In genomic region chrX:30620125-30620524, GRCh38 we compare ENCODE assay signal across 25 cellular contexts. TPM values are rescaled to one million over a fixed set of nuclear protein-coding genes. Genes with fewer than 3 reads are reported as not detected.
DNase-seq lines count a peak whose midpoint lies in the region; ATAC-seq, FAIRE-seq and TF ChIP-seq lines count a peak whose summit lies in the region.
"Had no signal": no experiment of that assay in that cellular context is flagged by ENCODE, and none has a peak within 500 bp of the region (broad histone marks: within the 10 kb centered on the region; RNA-seq: fewer than 3 reads in every experiment).

No MANE protein-coding gene starts in this region.

- H3K9me3 Mint-ChIP-seq in naive thymus-derived CD8-positive, alpha-beta T cell, result peaks cover 0 to 53% (median 8%) of the 10 kb centered on the region in 9 donors
- H3K9me3 Mint-ChIP-seq: CD4-positive, alpha-beta T cell had no signal

- H3K4me1 ChIP-seq in right lobe of liver (no peaks in the 10 kb centered on the region), HepG2 (ENCODE audit: insufficient read depth, low read length) (peaks cover 9% of the 10 kb centered on the region)
- H3K4me1 ChIP-seq: BE2C, SJSA1 had no signal

- ATAC-seq in right lobe of liver (peak; percentile 49 to 74 (median 67)), HepG2 (no peak), sciatic nerve (peak; percentile 72), HG03442 (IDR thresholded peaks at IDR 0.05; ENCODE audit: unreplicated experiment) (no peak)
- ATAC-seq in naive thymus-derived CD8-positive, alpha-beta T cell, result no peak
- ATAC-seq: Panc1 had no signal

- no peaks in the 10 kb centered on the region for H3K4me1 Mint-ChIP-seq in naive thymus-derived CD8-positive, alpha-beta T cell

- DNase-seq in right lobe of liver (peak in 1 of 3 donors; percentile 53), HepG2 (ENCODE audit: low spot score) (no peak), fibroblast of gingiva (ENCODE audit: low read depth) (peak; percentile 34), sciatic nerve (ENCODE audit: low spot score) (no peak), SHP77 treated with DMSO at 0.1 percent for 48 hours (lab: John Stamatoyannopoulos, UW) (no peak)
- DNase-seq in naive thymus-derived CD8-positive, alpha-beta T cell, result no peak
- DNase-seq: BE2C; CD4-positive, alpha-beta T cell; COR-L47; DMS79; H9; HFFc6; KG1; NCI-H1105; NCI-H146; NCI-H2029 treated with DMSO at 0.1 percent for 48 hours; NCI-H226; NCI-H510A treated with DMSO at 0.1 percent for 48 hours; NCI-H774; NK-92 treated with Interleukin-12 subunit alpha and Interleukin-12 subunit beta, amount 100 ng/mL, for 24 hours had no signal

- no peaks in the 10 kb centered on the region for H4K20me1 ChIP-seq in HepG2 (ENCODE audit: insufficient read depth, low read length)

- H3K4me2 ChIP-seq in HepG2 (ENCODE audit: low read depth, low read length), result no peak overlapping the region

- peaks cover 0 to 24% (median 4%) of the 10 kb centered on the region in 3 donors for H3K36me3 Mint-ChIP-seq in naive thymus-derived CD8-positive, alpha-beta T cell

- H3K9ac ChIP-seq in HepG2 (ENCODE audit: insufficient read depth, low read depth, low read length), result no peak overlapping the region

- FAIRE-seq in HepG2 (lab: Jason Lieb, UNC), result no peak
- FAIRE-seq: A204.1 had no signal

- TF ChIP-seq EP300 in HepG2 (IDR thresholded peaks at IDR 0.05; ENCODE audit: low read depth in 2 of 2, low read length in 2 of 2) (no peak), HepG2 (CRISPR knock-in tag; IDR thresholded peaks at IDR 0.05; ENCODE audit: borderline replicate concordance) (no peak)

- TF ChIP-seq CTCF in right lobe of liver (IDR thresholded peaks at IDR 0.05) (no peak), HepG2 (CRISPR knock-in tag; IDR thresholded peaks at IDR 0.05) (no peak)

- H3K79me2 ChIP-seq in HepG2 (ENCODE audit: insufficient read depth, low read length), result no peaks in the 10 kb centered on the region

- H3K27ac ChIP-seq in right lobe of liver (peak overlapping the region; percentile 3 to 75 (median 34)), HepG2 (ENCODE audit: extremely low read length, insufficient read depth, low read length) (no peak overlapping the region)
- H3K27ac ChIP-seq: SJSA1 had no signal

- no peak overlapping the region for H3K4me3 Mint-ChIP-seq in naive thymus-derived CD8-positive, alpha-beta T cell
- H3K4me3 Mint-ChIP-seq: CD4-positive, alpha-beta T cell; H9; HFFc6 had no signal

- TF ChIP-seq POLR2A in right lobe of liver (IDR thresholded peaks at IDR 0.05) (no peak), HepG2 (IDR thresholded peaks at IDR 0.05; ENCODE audit: insufficient read depth in 1 of 2, low read depth in 2 of 2, low read length in 2 of 2) (no peak)

- intact Hi-C loops in right lobe of liver (cut with DNase I), result no loop called here
- intact Hi-C loops in HepG2 (cut with micrococcal nuclease; ENCODE audit: unreplicated experiment), result no loop called here
- intact Hi-C loops in sciatic nerve (cut with DNase I), result no loop called here

- WGBS in right lobe of liver (ENCODE audit: insufficient coverage, low coverage, low lambda C conversion rate, missing lambda C conversion rate), result 48% methylated on average over 3 of the region's 3 CpGs
- 100% methylated on average over 1 of the region's 3 CpGs for WGBS in HepG2 (ENCODE audit: low lambda C conversion rate)

- H3K27ac Mint-ChIP-seq in naive thymus-derived CD8-positive, alpha-beta T cell, result no peak overlapping the region
- H3K27ac Mint-ChIP-seq: CD4-positive, alpha-beta T cell; H9; HFFc6 had no signal

- H3K36me3 ChIP-seq in right lobe of liver (no peaks in the 10 kb centered on the region), HepG2 (replicated peaks in 1 of 2; ENCODE audit: control insufficient read depth in 1 of 2, insufficient read depth in 2 of 2, low read length in 2 of 2) (no peaks in the 10 kb centered on the region)
- H3K36me3 ChIP-seq: BE2C, SJSA1 had no signal

- in situ Hi-C loops in HepG2 (cut with HindIII; ENCODE audit: extremely low pct_ligation_motif_present, low pct_unique_long_range_greater_than_20kb), result no loop called here

- CTCF ChIA-PET in HepG2 (lab: Yijun Ruan, JAX; ENCODE audit: low intra/inter-chr PET ratio, low total read pairs), result no interaction called here

- BruUV-seq in HepG2 (replicated peaks; lab: Mats Ljungman, UMichigan), result no TSS peak

- POLR2A ChIA-PET in HepG2 (lab: Yijun Ruan, JAX), result no interaction called here
- POLR2A ChIA-PET in naive thymus-derived CD8-positive, alpha-beta T cell (lab: Charles Lee), result no interaction called here

- no peaks in the 10 kb centered on the region for H3K27me3 Mint-ChIP-seq in naive thymus-derived CD8-positive, alpha-beta T cell
- H3K27me3 Mint-ChIP-seq: CD4-positive, alpha-beta T cell had no signal

- H3K27me3 ChIP-seq in right lobe of liver (no peaks in the 10 kb centered on the region), HepG2 (ENCODE audit: control insufficient read depth in 1 of 2, insufficient read depth in 2 of 2, low read length in 2 of 2) (no peaks in the 10 kb centered on the region)
- H3K27me3 ChIP-seq: BE2C, SJSA1 had no signal

- H3K4me3 ChIP-seq in right lobe of liver (no peak overlapping the region), HepG2 (replicated peaks in 1 of 3; ENCODE audit: insufficient read depth in 1 of 3, low read depth in 2 of 3, low read length in 3 of 3) (no peak overlapping the region)
- H3K4me3 ChIP-seq: SJSA1 had no signal

- no peak for TF ChIP-seq RAD21 in HepG2 (CRISPR knock-in tag; IDR thresholded peaks at IDR 0.05)

- H3K9me3 ChIP-seq in right lobe of liver (peaks cover 0 to 8% (median 0%) of the 10 kb centered on the region in 4 donors), HepG2 (ENCODE audit: low read length) (peaks cover 7% of the 10 kb centered on the region; the same call in 1 of the 2 replicates)
- H3K9me3 ChIP-seq: BE2C, SJSA1 had no signal

- no peak overlapping the region for H2AFZ ChIP-seq in HepG2 (ENCODE audit: low read length)

TF ChIP-seq in HepG2, 621 proteins besides CTCF, POLR2A, EP300 and RAD21 (continues in another document):
- TF ChIP-seq SETDB1 (CRISPR knock-in tag; IDR thresholded peaks at IDR 0.05; ENCODE audit: borderline replicate concordance) (no peak), CREM (IDR thresholded peaks at IDR 0.05) (no peak), CREM (CRISPR knock-in tag; IDR thresholded peaks at IDR 0.05) (no peak), GTF2F1 (IDR thresholded peaks at IDR 0.05; ENCODE audit: low read length) (no peak)

RNA-seq across cellular contexts. Expression of gene GK, which starts 33.1 kb away (rescaled TPM):
- 100 to 1,000 TPM in 3 of 6 experiments, 10 to 100 TPM in 3; 23.6 to 121 (median 73.2) TPM for total RNA-seq in right lobe of liver
- 64.2 and 91.1 TPM in 2 replicates for total RNA-seq in HepG2 (2016; rRNA removed; fragmentation: Illumina TruSeq; extraction: Trizol)
- 8.4 and 10.9 TPM in 2 replicates for total RNA-seq in HepG2 (2016; cell fraction: cytosol; rRNA removed; fragmentation: Illumina TruSeq; extraction: Trizol; ENCODE audit: low read depth)
- total RNA-seq in HepG2 (2016; cell fraction: insoluble cytoplasmic fraction; rRNA removed; fragmentation: Illumina TruSeq; extraction: Trizol), result 66.0 and 90.6 TPM in 2 replicates
- 16.0 and 19.5 TPM in 2 replicates for total RNA-seq in HepG2 (2016; cell fraction: membrane; rRNA removed; fragmentation: Illumina TruSeq; extraction: Trizol)
- total RNA-seq in HepG2 (2016; cell fraction: nucleus; rRNA removed; fragmentation: Illumina TruSeq; extraction: Trizol), result 61.7 and 67.1 TPM in 2 replicates
- polyA plus RNA-seq in HepG2 (2011; rRNA removed), result 265 and 274 TPM in 2 replicates
- 91.6 and 146 TPM in 2 replicates for polyA plus RNA-seq in HepG2 (2011; cell fraction: cytosol; rRNA removed)
- polyA plus RNA-seq in HepG2 (2011; cell fraction: nucleus; rRNA removed), result 267 and 310 TPM in 2 replicates
- polyA plus RNA-seq in HepG2 (2012), result 133 and 173 TPM in 2 replicates
- polyA plus RNA-seq in HepG2 (2016; cell fraction: cytosol; fragmentation: Illumina TruSeq; extraction: Trizol; ENCODE audit: low read depth), result 4.9 and 5.5 TPM in 2 replicates
- 71.8 and 74.5 TPM in 2 replicates for polyA plus RNA-seq in HepG2 (2016; cell fraction: insoluble cytoplasmic fraction; fragmentation: Illumina TruSeq; extraction: Trizol; ENCODE audit: low read depth)
- polyA plus RNA-seq in HepG2 (2016; cell fraction: membrane; fragmentation: Illumina TruSeq; extraction: Trizol; ENCODE audit: low read depth), result 8.3 and 9.0 TPM in 2 replicates
- 71.3 and 81.0 TPM in 2 replicates for polyA plus RNA-seq in HepG2 (2016; cell fraction: nucleus; fragmentation: Illumina TruSeq; extraction: Trizol; ENCODE audit: insufficient read depth, low read depth)
- polyA minus RNA-seq in HepG2 (2011; rRNA and poly(A)+ RNA removed; ENCODE audit: low replicate concordance), result 11.6 and 131 TPM in 2 replicates
- polyA minus RNA-seq in HepG2 (2011; cell fraction: cytosol; rRNA and poly(A)+ RNA removed), result 129 and 164 TPM in 2 replicates
- 724 and 744 TPM in 2 replicates for polyA minus RNA-seq in HepG2 (2011; cell fraction: nucleus; rRNA and poly(A)+ RNA removed)
- total RNA-seq in sciatic nerve, result 20.3 TPM
- total RNA-seq in naive thymus-derived CD8-positive, alpha-beta T cell, result 1 to 10 TPM; 3.6 to 4.5 TPM
- polyA plus RNA-seq in naive thymus-derived CD8-positive, alpha-beta T cell, result 1 to 10 TPM; 2.0 to 3.4 (median 3.3) TPM

RNA-seq across cellular contexts. Expression of gene TASL, which starts 42.6 kb away (rescaled TPM):
- total RNA-seq in right lobe of liver, result 1 to 10 TPM in 1 of 6 experiments, under 1 TPM in 4, not detected in 1; 0.35 to 1.3 (median 0.50) TPM
- total RNA-seq in HepG2 (2016; rRNA removed; fragmentation: Illumina TruSeq; extraction: Trizol), result not detected in 2 replicates
- not detected in 2 replicates for total RNA-seq in HepG2 (2016; cell fraction: cytosol; rRNA removed; fragmentation: Illumina TruSeq; extraction: Trizol; ENCODE audit: low read depth)
- total RNA-seq in HepG2 (2016; cell fraction: insoluble cytoplasmic fraction; rRNA removed; fragmentation: Illumina TruSeq; extraction: Trizol), result not detected in 2 replicates
- not detected in 2 replicates for total RNA-seq in HepG2 (2016; cell fraction: membrane; rRNA removed; fragmentation: Illumina TruSeq; extraction: Trizol)
- not detected in 2 replicates for total RNA-seq in HepG2 (2016; cell fraction: nucleus; rRNA removed; fragmentation: Illumina TruSeq; extraction: Trizol)
- not detected in 2 replicates for polyA plus RNA-seq in HepG2 (2011; rRNA removed)
- polyA plus RNA-seq in HepG2 (2011; cell fraction: cytosol; rRNA removed), result not detected in 2 replicates
- polyA plus RNA-seq in HepG2 (2011; cell fraction: nucleus; rRNA removed), result not detected in 2 replicates
- polyA plus RNA-seq in HepG2 (2012), result not detected in 2 replicates
- not detected in 2 replicates for polyA plus RNA-seq in HepG2 (2016; cell fraction: cytosol; fragmentation: Illumina TruSeq; extraction: Trizol; ENCODE audit: low read depth)
- not detected in 2 replicates for polyA plus RNA-seq in HepG2 (2016; cell fraction: insoluble cytoplasmic fraction; fragmentation: Illumina TruSeq; extraction: Trizol; ENCODE audit: low read depth)
- not detected in 2 replicates for polyA plus RNA-seq in HepG2 (2016; cell fraction: membrane; fragmentation: Illumina TruSeq; extraction: Trizol; ENCODE audit: low read depth)
- not detected in 2 replicates for polyA plus RNA-seq in HepG2 (2016; cell fraction: nucleus; fragmentation: Illumina TruSeq; extraction: Trizol; ENCODE audit: insufficient read depth, low read depth)
- not detected in 2 replicates for polyA minus RNA-seq in HepG2 (2011; rRNA and poly(A)+ RNA removed; ENCODE audit: low replicate concordance)
- not detected in 2 replicates for polyA minus RNA-seq in HepG2 (2011; cell fraction: cytosol; rRNA and poly(A)+ RNA removed)
- not detected in 2 replicates for polyA minus RNA-seq in HepG2 (2011; cell fraction: nucleus; rRNA and poly(A)+ RNA removed)
- total RNA-seq in sciatic nerve, result 5.3 TPM
- 1 to 10 TPM; 1.7 to 1.8 TPM for total RNA-seq in naive thymus-derived CD8-positive, alpha-beta T cell
- 1 to 10 TPM; 1.1 to 2.9 (median 2.3) TPM for polyA plus RNA-seq in naive thymus-derived CD8-positive, alpha-beta T cell
- total RNA-seq: H9, HFFc6, HT-29, SJSA1 had no signal

Comparison
In these comparisons a context has a peak if more than half of its experiments do, and no peak if none do; other contexts are left out.
1. ATAC-seq: peak in right lobe of liver (4 of 4) and sciatic nerve (single experiment); none in HepG2 (single experiment), HG03442 (single experiment) and naive thymus-derived CD8-positive, alpha-beta T cell (0 of 2).